In the genomic region with DNA sequence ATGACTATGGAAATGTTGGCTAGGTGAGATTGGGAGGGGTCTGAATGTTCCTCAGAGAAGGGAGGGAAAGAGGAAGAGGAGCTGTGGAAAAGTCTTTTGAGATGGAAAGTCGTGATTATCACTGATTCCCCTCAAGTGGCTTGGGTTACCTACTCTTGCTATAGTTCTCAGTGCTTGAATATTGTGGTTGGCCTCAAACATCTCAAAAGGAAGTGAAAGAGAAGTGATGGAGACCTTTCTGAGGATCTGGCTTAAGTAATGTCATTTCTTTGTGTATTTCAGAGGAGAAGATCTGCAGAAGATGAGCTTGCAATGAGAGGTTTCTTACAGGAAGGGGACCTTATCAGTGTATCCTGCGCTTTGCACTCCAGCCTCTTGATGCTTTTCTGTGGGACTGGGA, we compare ENCODE assay signal across 1 cellular context.
TF ChIP-seq lines count a peak whose summit lies in the region.

No MANE protein-coding gene starts in this region.

TF ChIP-seq in HEK293, 187 proteins besides CTCF, POLR2A, EP300 and RAD21:
- 0 out of 2 replicates have a peak, but pooled peaks have one; percentile 12 for TF ChIP-seq ZBTB6 (tag by site-specific recombination; IDR thresholded peaks at IDR 0.05)
- no peak for TF ChIP-seq ZNF26 (tag by site-specific recombination; IDR thresholded peaks at IDR 0.05)
- TF ChIP-seq, protein P1, sequence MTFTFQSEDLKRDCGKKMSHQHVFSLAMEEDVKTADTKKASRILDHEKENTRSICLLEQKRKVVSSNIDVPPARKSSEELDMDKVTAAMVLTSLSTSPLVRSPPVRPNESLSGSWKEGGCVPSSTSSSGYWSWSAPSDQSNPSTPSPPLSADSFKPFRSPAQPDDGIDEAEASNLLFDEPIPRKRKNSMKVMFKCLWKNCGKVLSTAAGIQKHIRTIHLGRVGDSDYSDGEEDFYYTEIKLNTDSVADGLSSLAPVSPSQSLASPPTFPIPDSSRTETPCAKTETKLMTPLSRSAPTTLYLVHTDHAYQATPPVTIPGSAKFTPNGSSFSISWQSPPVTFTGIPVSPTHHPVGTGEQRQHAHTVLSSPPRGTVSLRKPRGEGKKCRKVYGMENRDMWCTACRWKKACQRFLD (tag by site-specific recombination; IDR thresholded peaks at IDR 0.05), result no peak
- TF ChIP-seq ZNF596 (tag by site-specific recombination; IDR thresholded peaks at IDR 0.05), result no peak
- TF ChIP-seq SP2 (tag by site-specific recombination; IDR thresholded peaks at IDR 0.05), result no peak
- peak; percentile 77 for TF ChIP-seq PRDM1 (tag by site-specific recombination; IDR thresholded peaks at IDR 0.05)
